Comparison of ENCODE assay signal across 9 cellular contexts in genomic region chr5:61626639-61627282, GRCh38.
DNase-seq lines count a peak whose midpoint lies in the region; ATAC-seq and TF ChIP-seq lines count a peak whose summit lies in the region.
"Had no signal": no experiment of that assay in that cellular context is flagged by ENCODE, and none has a peak within 500 bp of the region (broad histone marks: within the 10 kb centered on the region; RNA-seq: fewer than 3 reads in every experiment).

No MANE protein-coding gene starts in this region.

- H3K4me3 ChIP-seq in Loucy (ENCODE audit: low read length, poor library complexity, severe bottlenecking) (no peak overlapping the region), esophagus squamous epithelium (peak overlapping the region in 3 of 4 donors; percentile 61 to 67 (median 65)), sigmoid colon (peak overlapping the region; percentile 45 to 82 (median 69))

- peak overlapping the region in 3 of 4 donors; percentile 77 to 86 (median 84) for H3K27ac ChIP-seq in esophagus squamous epithelium
- H3K27ac ChIP-seq in sigmoid colon, result peak overlapping the region; percentile 81 to 93 (median 84)

- H3K4me1 ChIP-seq in Loucy (ENCODE audit: insufficient read depth, low read length, poor library complexity, severe bottlenecking) (peaks cover 13% of the 10 kb centered on the region), esophagus squamous epithelium (peaks cover 6 to 30% (median 8%) of the 10 kb centered on the region in 3 donors), sigmoid colon (peaks cover 0 to 30% (median 18%) of the 10 kb centered on the region in 4 donors)

- TF ChIP-seq POLR2A in esophagus squamous epithelium (IDR thresholded peaks at IDR 0.05) (no peak), sigmoid colon (IDR thresholded peaks at IDR 0.05) (no peak)

- TF ChIP-seq CTCF in Loucy (conservative IDR thresholded peaks at IDR 0.05; ENCODE audit: low read length), result no peak
- no peak for TF ChIP-seq CTCF in esophagus squamous epithelium (IDR thresholded peaks at IDR 0.05)
- TF ChIP-seq CTCF in sigmoid colon (IDR thresholded peaks at IDR 0.05), result no peak

- H3K79me2 ChIP-seq in Loucy (ENCODE audit: insufficient read depth, low read length), result no peaks in the 10 kb centered on the region

- no peak for TF ChIP-seq EP300 in sigmoid colon (IDR thresholded peaks at IDR 0.05)

- H3K9ac ChIP-seq in Loucy (ENCODE audit: low read depth, low read length, poor library complexity, severe bottlenecking), result no peak overlapping the region

- no peak for DNase-seq in esophagus squamous epithelium (lab: John Stamatoyannopoulos, UW)
- no peak for DNase-seq in sigmoid colon
- no peak for DNase-seq in posterior vena cava (ENCODE audit: low spot score)
- no peak for DNase-seq in HCEC 1CT
- no peak for DNase-seq in NCI-H510A (lab: John Stamatoyannopoulos, UW)
- no peak for DNase-seq in NCI-H2081 treated with DMSO at 0.1 percent for 48 hours (lab: John Stamatoyannopoulos, UW)
- DNase-seq: activated CD4-positive, alpha-beta T cell treated with anti-CD3 and anti-CD28 coated beads, Interleukin-2, amount 50 U/mL, for 4 hours had no signal

- peak overlapping the region; percentile 84 for H3K4me2 ChIP-seq in Loucy (ENCODE audit: low read depth, low read length, poor library complexity, severe bottlenecking)

- H3K9me3 ChIP-seq in Loucy (ENCODE audit: insufficient read depth, low read depth, low read length), result no peaks in the 10 kb centered on the region
- H3K9me3 ChIP-seq in esophagus squamous epithelium, result no peaks in the 10 kb centered on the region
- no peaks in the 10 kb centered on the region for H3K9me3 ChIP-seq in sigmoid colon

- 40 to 67% methylated on average over 1 to 7 of the region's 10 CpGs for WGBS in esophagus squamous epithelium, 2 donors
- WGBS in sigmoid colon, 2 donors, result 50 to 62% methylated on average over 10 of the region's 10 CpGs

- no peaks in the 10 kb centered on the region for H3K9me2 ChIP-seq in Loucy (replicated peaks; ENCODE audit: low read depth, low read length)

- intact Hi-C loops in esophagus squamous epithelium (cut with DNase I), result no loop called here
- intact Hi-C loops in sigmoid colon (cut with DNase I), result loop anchor here (5.0 kb wide), 1 partner anchor 464 kb away; the partner anchor contains the start of gene SMIM15
- intact Hi-C loops in posterior vena cava (cut with DNase I), result no loop called here

- H3K27me3 ChIP-seq in Loucy (ENCODE audit: insufficient read depth, low read length, poor library complexity, severe bottlenecking), result peaks cover 15% of the 10 kb centered on the region
- H3K27me3 ChIP-seq in esophagus squamous epithelium, result peaks cover 0 to 9% (median 0%) of the 10 kb centered on the region in 4 donors
- H3K27me3 ChIP-seq in sigmoid colon, result no peaks in the 10 kb centered on the region

- no peaks in the 10 kb centered on the region for H3K36me3 ChIP-seq in Loucy (ENCODE audit: insufficient read depth, low read length)
- no peaks in the 10 kb centered on the region for H3K36me3 ChIP-seq in esophagus squamous epithelium
- no peaks in the 10 kb centered on the region for H3K36me3 ChIP-seq in sigmoid colon

- no peaks in the 10 kb centered on the region for H3F3A ChIP-seq in Loucy (ENCODE audit: low read depth)

- no peaks in the 10 kb centered on the region for H4K20me1 ChIP-seq in Loucy (ENCODE audit: insufficient read depth, low read length, poor library complexity, severe bottlenecking)

- peak; percentile 19 for ATAC-seq in GM18519 (IDR thresholded peaks at IDR 0.05; ENCODE audit: low FRiP score, unreplicated experiment)

- H2AFZ ChIP-seq in Loucy (ENCODE audit: low read length), result no peak overlapping the region
